ENCODE assay signal across 33 cellular contexts in genomic region chr14:64773046-64773445, GRCh38.
"Had no signal": no experiment of that assay in that cellular context is flagged by ENCODE, and none has a peak within 500 bp of the region (broad histone marks: within the 10 kb centered on the region; RNA-seq: fewer than 3 reads in every experiment).

No MANE protein-coding gene starts in this region.

- H3K4me1 ChIP-seq: Peyer's patch, SJCRH30 had no signal

- H3K9me3 Mint-ChIP-seq: activated CD8-positive, alpha-beta T cell treated with anti-CD3 and anti-CD28 coated beads for 36 hours; activated naive CD8-positive, alpha-beta T cell treated with anti-CD3 and anti-CD28 coated beads for 36 hours; activated T-cell treated with anti-CD3 and anti-CD28 coated beads, Interleukin-2, amount 50 U/mL, for 72 hours; activated T-helper 17 cell treated with anti-CD3 and anti-CD28 coated beads, Interleukin-2, amount 50 U/mL, for 72 hours had no signal

- H3K36me3 ChIP-seq: brain microvascular endothelial cell, cardiac muscle cell, MG63, Peyer's patch, SJCRH30, WERI-Rb-1 had no signal

- H3K4me3 Mint-ChIP-seq: activated CD8-positive, alpha-beta T cell treated with anti-CD3 and anti-CD28 coated beads for 36 hours; activated naive CD8-positive, alpha-beta T cell treated with anti-CD3 and anti-CD28 coated beads for 36 hours; activated T-cell treated with anti-CD3 and anti-CD28 coated beads, Interleukin-2, amount 50 U/mL, for 72 hours; activated T-helper 17 cell treated with anti-CD3 and anti-CD28 coated beads, Interleukin-2, amount 50 U/mL, for 72 hours had no signal

- H3K27me3 ChIP-seq: brain microvascular endothelial cell, cardiac muscle cell, MG63, Peyer's patch, SJCRH30 had no signal

- ATAC-seq: activated CD8-positive, alpha-beta T cell treated with anti-CD3 and anti-CD28 coated beads for 36 hours; activated T-cell treated with anti-CD3 and anti-CD28 coated beads, Interleukin-2, amount 50 U/mL, for 72 hours; activated T-helper 17 cell treated with anti-CD3 and anti-CD28 coated beads, Interleukin-2, amount 50 U/mL, for 72 hours had no signal

- H3K27ac ChIP-seq: brain microvascular endothelial cell, cardiac muscle cell, Peyer's patch, RWPE1, SJCRH30, SK-N-MC, WERI-Rb-1 had no signal

- H3K27me3 Mint-ChIP-seq: activated CD8-positive, alpha-beta T cell treated with anti-CD3 and anti-CD28 coated beads for 36 hours; activated naive CD8-positive, alpha-beta T cell treated with anti-CD3 and anti-CD28 coated beads for 36 hours; activated T-helper 17 cell treated with anti-CD3 and anti-CD28 coated beads, Interleukin-2, amount 50 U/mL, for 72 hours had no signal

- H3K9me3 ChIP-seq: MG63, Peyer's patch, SJCRH30 had no signal

- DNase-seq: activated CD4-positive, alpha-beta T cell treated with anti-CD3 and anti-CD28 coated beads for 1 hour; activated CD4-positive, alpha-beta T cell treated with anti-CD3 and anti-CD28 coated beads for 48 hours; activated CD4-positive, CD25-positive, alpha-beta regulatory T cell; activated CD8-positive, alpha-beta T cell treated with anti-CD3 and anti-CD28 coated beads for 36 hours; activated effector memory CD4-positive, alpha-beta T cell treated with anti-CD3 and anti-CD28 coated beads, Interleukin-2, amount 50 U/mL, for 16 hours; activated naive CD4-positive, alpha-beta T cell; activated naive CD4-positive, alpha-beta T cell treated with anti-CD3 and anti-CD28 coated beads, Interleukin-2, amount 50 U/mL, for 16 hours; activated naive CD8-positive, alpha-beta T cell treated with anti-CD3 and anti-CD28 coated beads for 36 hours; activated T-cell treated with anti-CD3 and anti-CD28 coated beads, Interleukin-2, amount 50 U/mL, for 1 hour; activated T-cell treated with anti-CD3 and anti-CD28 coated beads, Interleukin-2, amount 50 U/mL, for 72 hours; amniotic stem cell; brain microvascular endothelial cell; Kasumi-1; MG63; MV-4-11; NCI-H1092 treated with DMSO at 0.1 percent for 48 hours; NCI-H1417; NCI-H187; NCI-H2029 treated with DMSO at 0.1 percent for 48 hours; NCI-H2107; NCI-H2171; NCI-H510A; NCI-H748 treated with DMSO at 0.1 percent for 48 hours; NK-92 treated with Interleukin-12 subunit alpha and Interleukin-12 subunit beta, amount 100 ng/mL, for 24 hours; Peyer's patch; SHP77; SJCRH30; T1000 had no signal

- H3K36me3 Mint-ChIP-seq: activated naive CD8-positive, alpha-beta T cell treated with anti-CD3 and anti-CD28 coated beads for 36 hours had no signal

- H3K4me3 ChIP-seq: cardiac muscle cell, MG63, Peyer's patch, SJCRH30, SK-N-MC had no signal

- H3K27ac Mint-ChIP-seq: activated CD8-positive, alpha-beta T cell treated with anti-CD3 and anti-CD28 coated beads for 36 hours; activated naive CD8-positive, alpha-beta T cell treated with anti-CD3 and anti-CD28 coated beads for 36 hours; activated T-cell treated with anti-CD3 and anti-CD28 coated beads, Interleukin-2, amount 50 U/mL, for 72 hours; activated T-helper 17 cell treated with anti-CD3 and anti-CD28 coated beads, Interleukin-2, amount 50 U/mL, for 72 hours had no signal
